Comparison of ENCODE assay signal across 2 cellular contexts in genomic region chr2:40470817-40471809, GRCh38.
TF ChIP-seq lines count a peak whose summit lies in the region.

No MANE protein-coding gene starts in this region.

TF ChIP-seq in A549, 52 proteins besides CTCF, POLR2A, EP300 and RAD21:
- no peak for TF ChIP-seq HEYL (CRISPR knock-in tag; IDR thresholded peaks at IDR 0.05)
- TF ChIP-seq GATA3 (IDR thresholded peaks at IDR 0.05; ENCODE audit: borderline replicate concordance) = no peak
- no peak for TF ChIP-seq ELK1 (IDR thresholded peaks at IDR 0.05; ENCODE audit: low read depth, low read length)
- no peak for TF ChIP-seq TP53 (CRISPR knock-in tag; IDR thresholded peaks at IDR 0.05)
- no peak for TF ChIP-seq POLR2AphosphoS2 (conservative IDR thresholded peaks at IDR 0.05; ENCODE audit: low read length)
- no peak for TF ChIP-seq BCL3 (IDR thresholded peaks at IDR 0.05)
- no peak for TF ChIP-seq CBX2 (IDR thresholded peaks at IDR 0.05; ENCODE audit: borderline replicate concordance, low read depth)
- no peak for TF ChIP-seq ZNF302 (CRISPR knock-in tag; IDR thresholded peaks at IDR 0.05)
- TF ChIP-seq ZFP36 (IDR thresholded peaks at IDR 0.05; ENCODE audit: borderline replicate concordance, partially characterized antibody) = no peak
- TF ChIP-seq, protein P1, sequence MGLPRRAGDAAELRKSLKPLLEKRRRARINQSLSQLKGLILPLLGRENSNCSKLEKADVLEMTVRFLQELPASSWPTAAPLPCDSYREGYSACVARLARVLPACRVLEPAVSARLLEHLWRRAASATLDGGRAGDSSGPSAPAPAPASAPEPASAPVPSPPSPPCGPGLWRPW (IDR thresholded peaks at IDR 0.05) = no peak
- no peak for TF ChIP-seq ESRRA (IDR thresholded peaks at IDR 0.05; ENCODE audit: borderline replicate concordance, low read length)
- TF ChIP-seq ZSCAN20 (CRISPR knock-in tag; IDR thresholded peaks at IDR 0.05) = no peak
- TF ChIP-seq JUNB (IDR thresholded peaks at IDR 0.05) = no peak
- no peak for TF ChIP-seq TFCP2L1 (CRISPR knock-in tag; IDR thresholded peaks at IDR 0.05)

TF ChIP-seq in HEK293, 187 proteins besides CTCF, POLR2A, EP300 and RAD21:
- peak; percentile 19; the same call in 1 of the 2 replicates for TF ChIP-seq TCF7L2 (IDR thresholded peaks at IDR 0.05; ENCODE audit: borderline replicate concordance, low read depth, low read length)
- TF ChIP-seq ZNF175 (tag by site-specific recombination; IDR thresholded peaks at IDR 0.05) = no peak
- no peak for TF ChIP-seq ZNF626 (tag by site-specific recombination; IDR thresholded peaks at IDR 0.05)
- no peak for TF ChIP-seq ZNF488 (tag by site-specific recombination; IDR thresholded peaks at IDR 0.05)
